ENCODE assay signal across 8 cellular contexts in genomic region chr10:122648599-122649428, GRCh38. TPM values are rescaled to one million over a fixed set of nuclear protein-coding genes. Genes with fewer than 3 reads are reported as not detected.
A peak's percentile ranks its signal among the peaks of the same experiment; 100 is the strongest.
DNase-seq lines count a peak whose midpoint lies in the region; ATAC-seq and TF ChIP-seq lines count a peak whose summit lies in the region.

No MANE protein-coding gene starts in this region.

- ATAC-seq in PC-3: peak; percentile 51
- ATAC-seq in GM18909 (IDR thresholded peaks at IDR 0.05; ENCODE audit: poor library complexity, unreplicated experiment): no peak
- no peak for ATAC-seq in HG02973 (IDR thresholded peaks at IDR 0.05; ENCODE audit: unreplicated experiment)

- POLR2A ChIA-PET in PC-3 (lab: Charles Lee; ENCODE audit: unreplicated experiment): interaction anchor here (0.8 kb wide), 1 partner anchor 127 kb away, joined by 4 read pairs; no protein-coding TSS in a partner anchor

- no TSS peak for BruUV-seq in PC-3 (replicated peaks; lab: Mats Ljungman, UMichigan)

- H3K4me1 ChIP-seq in PC-3 (ENCODE audit: insufficient read depth, low read length) (no peaks in the 10 kb centered on the region), suprapubic skin (no peaks in the 10 kb centered on the region)

- H2AFZ ChIP-seq in PC-3 (ENCODE audit: low read length): no peak overlapping the region

- TF ChIP-seq POLR2A in suprapubic skin (IDR thresholded peaks at IDR 0.05): no peak

- no peak overlapping the region for H3K27ac Mint-ChIP-seq in chondrocyte (ENCODE audit: unreplicated experiment)

- no peak overlapping the region for H3K27ac ChIP-seq in PC-3 (ENCODE audit: low read length)
- H3K27ac ChIP-seq in suprapubic skin: no peak overlapping the region

- peak; percentile 36 for DNase-seq in DMS153 treated with DMSO at 0.1 percent for 48 hours (lab: John Stamatoyannopoulos, UW; ENCODE audit: unreplicated experiment)
- DNase-seq in HCEC 1CT: peak; percentile 21
- DNase-seq in PC-3: peak; percentile 50
- DNase-seq in chondrocyte (ENCODE audit: low spot score): no peak
- DNase-seq in left kidney (ENCODE audit: low read depth, low spot score): peak; percentile 87
- peak; percentile 33 to 72 for DNase-seq in suprapubic skin (ENCODE audit: low spot score in 2 of 2)

- TF ChIP-seq CTCF in PC-3 (conservative IDR thresholded peaks at IDR 0.05; ENCODE audit: low read depth, low read length) (peak; percentile 68), chondrocyte (IDR thresholded peaks at IDR 0.05) (peak; percentile 82), suprapubic skin (IDR thresholded peaks at IDR 0.05) (peak; percentile 27 to 66)

- no peak overlapping the region for H3K9ac ChIP-seq in PC-3 (ENCODE audit: low read length)

- H3K9me3 Mint-ChIP-seq in chondrocyte (ENCODE audit: low read depth): peaks cover 5% of the 10 kb centered on the region

- H4K20me1 ChIP-seq in PC-3 (ENCODE audit: low read length): no peaks in the 10 kb centered on the region

- H3K4me3 ChIP-seq in PC-3 (ENCODE audit: low read length): no peak overlapping the region
- no peak overlapping the region for H3K4me3 ChIP-seq in suprapubic skin

- no peaks in the 10 kb centered on the region for H3K9me3 ChIP-seq in PC-3 (ENCODE audit: low read length)
- H3K9me3 ChIP-seq in suprapubic skin: no peaks in the 10 kb centered on the region

- CTCF ChIA-PET in PC-3 (lab: Charles Lee): interaction anchor here (1.0 kb wide), 2 partner anchors 40 to 55 kb away, joined by 3 to 7 read pairs; no protein-coding TSS in a partner anchor

- no peaks in the 10 kb centered on the region for H3F3A ChIP-seq in PC-3 (ENCODE audit: low read length, unreplicated experiment)

- H3K27me3 ChIP-seq in PC-3 (ENCODE audit: low read length) (peaks cover 19% of the 10 kb centered on the region), suprapubic skin (peaks cover 8% of the 10 kb centered on the region)

- H3K36me3 ChIP-seq in PC-3 (ENCODE audit: low read depth, low read length) (no peaks in the 10 kb centered on the region), suprapubic skin (no peaks in the 10 kb centered on the region)

- WGBS in suprapubic skin: 34% methylated on average over 10 of the region's 10 CpGs

- H3K27me3 Mint-ChIP-seq in chondrocyte (ENCODE audit: low read depth): peaks cover 57% of the 10 kb centered on the region

- no peaks in the 10 kb centered on the region for H3K79me2 ChIP-seq in PC-3 (ENCODE audit: low read length)

- intact Hi-C loops in PC-3 (cut with micrococcal nuclease): loop anchor here (5.0 kb wide), 1 partner anchor 53 kb away; no protein-coding TSS in a partner anchor

- H3K36me3 Mint-ChIP-seq in chondrocyte (ENCODE audit: low read depth): no peaks in the 10 kb centered on the region

- H3K4me2 ChIP-seq in PC-3 (ENCODE audit: low read length): no peak overlapping the region

- H3K4me1 Mint-ChIP-seq in chondrocyte (ENCODE audit: low read depth): no peaks in the 10 kb centered on the region

- no peaks in the 10 kb centered on the region for H3K9me2 ChIP-seq in PC-3 (replicated peaks; ENCODE audit: low read length)

- no peak overlapping the region for H3K4me3 Mint-ChIP-seq in chondrocyte (ENCODE audit: unreplicated experiment)

- TF ChIP-seq EP300 in suprapubic skin (IDR thresholded peaks at IDR 0.05): no peak

RNA-seq across cellular contexts. Expression of gene C10orf120, which starts 50.8 kb away (rescaled TPM):
- total RNA-seq in PC-3 (2014; rRNA removed) (not detected in 2 replicates), chondrocyte (not detected in 3 replicates), suprapubic skin (not detected)
